ENCODE assay signal across 25 cellular contexts in genomic region chr12:116339800-116340371, GRCh38.
DNase-seq lines count a peak whose midpoint lies in the region; ATAC-seq, FAIRE-seq and TF ChIP-seq lines count a peak whose summit lies in the region.
"Had no signal": no experiment of that assay in that cellular context is flagged by ENCODE, and none has a peak within 500 bp of the region (broad histone marks: within the 10 kb centered on the region; RNA-seq: fewer than 3 reads in every experiment).

No MANE protein-coding gene starts in this region.

- no peak overlapping the region for H3K4me2 ChIP-seq in GM12878 (ENCODE audit: control insufficient read depth, insufficient read depth)
- no peak overlapping the region for H3K4me2 ChIP-seq in osteoblast (ENCODE audit: insufficient read depth, low read length)

- peak; percentile 46 for DNase-seq in AG10803 (ENCODE audit: low read depth)
- no peak for DNase-seq in GM12878 (ENCODE audit: low read depth, low spot score)
- peak; percentile 11 for DNase-seq in mesenteric fat pad (ENCODE audit: low spot score)
- no peak for DNase-seq in pons (ENCODE audit: low spot score)
- no peak for DNase-seq in C1 segment of cervical spinal cord (lab: John Stamatoyannopoulos, UW)
- DNase-seq in osteoblast (ENCODE audit: insufficient read length, low spot score, missing footprints): no peak
- DNase-seq in activated naive CD4-positive, alpha-beta T cell treated with anti-CD3 and anti-CD28 coated beads, Interleukin-2, amount 50 U/mL, for 16 hours: no peak
- DNase-seq: CD4-positive, CD25-positive, alpha-beta regulatory T cell; foreskin keratinocyte; hippocampal formation; NCI-H146; NCI-H82; nucleus accumbens; OCI-M1; retina; SIG-M5; stimulated activated CD8-positive, alpha-beta memory T cell treated with anti-CD3 and anti-CD28 coated beads, Interleukin-4, amount 100 ng/mL, for 48 hours; substantia nigra; T-cell had no signal

- H3K36me3 ChIP-seq in HEK293 (ENCODE audit: control insufficient read depth in 2 of 2, insufficient read depth in 1 of 2, low read length in 2 of 2) (no peaks in the 10 kb centered on the region), GM12878 (ENCODE audit: control insufficient read depth in 2 of 2, insufficient read depth in 2 of 2, low read length in 1 of 2) (no peaks in the 10 kb centered on the region), osteoblast (ENCODE audit: insufficient read depth, low read length) (no peaks in the 10 kb centered on the region)

- H3K27ac ChIP-seq in HEK293 (ENCODE audit: extremely low read depth, low read depth, low read length) (no peak overlapping the region), GM12878 (ENCODE audit: control insufficient read depth, insufficient read depth) (no peak overlapping the region), osteoblast (ENCODE audit: low read depth, low read length) (no peak overlapping the region)
- H3K27ac ChIP-seq: coronary artery, foreskin keratinocyte had no signal

- H2AFZ ChIP-seq in GM12878 (ENCODE audit: control insufficient read depth, low read depth, low read length): no peak overlapping the region
- H2AFZ ChIP-seq in osteoblast (ENCODE audit: low read length): no peak overlapping the region

- peak; percentile 18 for FAIRE-seq in GM12878 (lab: Jason Lieb, UNC)
- FAIRE-seq: endothelial cell of umbilical vein, islet of Langerhans, TTC549 had no signal

- H4K20me1 ChIP-seq in GM12878 (ENCODE audit: control insufficient read depth, insufficient read depth) (no peaks in the 10 kb centered on the region), osteoblast (ENCODE audit: insufficient read depth, low read length) (no peaks in the 10 kb centered on the region)

- 53% methylated on average over 3 of the region's 3 CpGs for WGBS in GM12878 (ENCODE audit: insufficient coverage, insufficient replicate concordance, low lambda C conversion rate, missing lambda C conversion rate)

- CTCF ChIA-PET in HEK293 (lab: Yijun Ruan, JAX): interaction anchor here (0.6 kb wide), 1 partner anchor 171 kb away, joined by 6 read pairs; no protein-coding TSS in a partner anchor
- CTCF ChIA-PET in GM12878 (lab: Yijun Ruan, JAX): no interaction called here

- no peaks in the 10 kb centered on the region; a peak in 1 of 4 replicates for H3K27me3 ChIP-seq in GM12878 (replicated peaks in 1 of 2; ENCODE audit: control insufficient read depth in 2 of 2, insufficient read depth in 2 of 2, low read length in 1 of 2)
- no peaks in the 10 kb centered on the region for H3K27me3 ChIP-seq in osteoblast (ENCODE audit: insufficient read depth, low read length)
- H3K27me3 ChIP-seq: foreskin keratinocyte had no signal

- TF ChIP-seq CTCF in AG10803 (conservative IDR thresholded peaks at IDR 0.05; ENCODE audit: low read length) (no peak), HEK293 (tag by site-specific recombination; IDR thresholded peaks at IDR 0.05) (no peak), GM12878 (IDR thresholded peaks at IDR 0.05 in 2 of 3, conservative IDR thresholded peaks at IDR 0.05 in 1 of 3; ENCODE audit: control insufficient read depth in 2 of 3, extremely low read depth in 1 of 3, insufficient read depth in 1 of 3, low read depth in 3 of 3, low read length in 3 of 3) (no peak), osteoblast (IDR thresholded peaks at IDR 0.05; ENCODE audit: extremely low read depth, low read depth, low read length) (no peak)

- RAD21 ChIA-PET in GM12878 (lab: Charles Lee; ENCODE audit: unreplicated experiment): no interaction called here

- H3K4me1 ChIP-seq in HEK293 (ENCODE audit: control insufficient read depth, insufficient read depth, low read length) (no peaks in the 10 kb centered on the region), GM12878 (ENCODE audit: control insufficient read depth, insufficient read depth, low read length) (peaks cover 21% of the 10 kb centered on the region), osteoblast (ENCODE audit: insufficient read depth, low read length) (peaks cover 7% of the 10 kb centered on the region)
- H3K4me1 ChIP-seq: foreskin keratinocyte had no signal

- H3K9me3 ChIP-seq in HEK293 (ENCODE audit: control insufficient read depth, insufficient read depth, low read depth, low read length) (no peaks in the 10 kb centered on the region), GM12878 (replicated peaks; ENCODE audit: control insufficient read depth, insufficient read depth, low read length) (peaks cover 10% of the 10 kb centered on the region; the same call in 2 of the 3 replicates), osteoblast (ENCODE audit: low read depth, low read length) (no peaks in the 10 kb centered on the region)

- no peak for TF ChIP-seq POLR2A in GM12878 (IDR thresholded peaks at IDR 0.05; ENCODE audit: low read depth, low read length)

- no TSS peak for BruUV-seq in GM12878 (replicated peaks; lab: Mats Ljungman, UMichigan)

- ATAC-seq in GM12878: no peak
- ATAC-seq: foreskin keratinocyte, HCT116, T-cell had no signal

- no peak for TF ChIP-seq EP300 in GM12878 (IDR thresholded peaks at IDR 0.05; ENCODE audit: borderline replicate concordance in 1 of 2, control insufficient read depth in 1 of 2, low read depth in 2 of 2, low read length in 2 of 2)

- POLR2A ChIA-PET in HEK293 (lab: Yijun Ruan, JAX): interaction anchor here (0.5 kb wide), 1 partner anchor 61 kb away, joined by 9 read pairs; no protein-coding TSS in a partner anchor
- POLR2A ChIA-PET in GM12878 (lab: Charles Lee): no interaction called here

- in situ Hi-C loops in GM12878 (cut with MboI): no loop called here

- H3K4me3 ChIP-seq in AG10803 (ENCODE audit: low read length): no peak overlapping the region
- H3K4me3 ChIP-seq in HEK293 (ENCODE audit: low read depth, low read length): no peak overlapping the region
- H3K4me3 ChIP-seq in GM12878: no peak overlapping the region
- no peak overlapping the region for H3K4me3 ChIP-seq in osteoblast (ENCODE audit: insufficient read depth, low read length)
- H3K4me3 ChIP-seq: coronary artery had no signal

- SMC1A ChIA-PET in GM12878 (lab: Charles Lee; ENCODE audit: uncharacterized antibody, unreplicated experiment): no interaction called here

- no peak overlapping the region for H3K9ac ChIP-seq in GM12878 (ENCODE audit: control insufficient read depth, insufficient read depth, low read length)

- intact Hi-C loops in GM12878 (cut with micrococcal nuclease; ENCODE audit: unreplicated experiment): loop anchor here (1.0 to 5.0 kb wide), 5 partner anchors 63 to 357 kb away; partner anchors contain the start of gene MED13L

- TF ChIP-seq RAD21 in GM12878 (IDR thresholded peaks at IDR 0.05; ENCODE audit: insufficient read depth, low read depth, low read length): no peak

- H3K79me2 ChIP-seq in GM12878 (ENCODE audit: control insufficient read depth, insufficient read depth, low read length) (no peaks in the 10 kb centered on the region), osteoblast (ENCODE audit: insufficient read depth, low read length) (no peaks in the 10 kb centered on the region)

TF ChIP-seq in HEK293, 187 proteins besides CTCF, POLR2A, EP300 and RAD21 (continues in another document):
- TF ChIP-seq ZNF2 (tag by site-specific recombination; IDR thresholded peaks at IDR 0.05) (no peak), ZNF184 (tag by site-specific recombination; IDR thresholded peaks at IDR 0.05) (no peak), ZNF513 (tag by site-specific recombination; IDR thresholded peaks at IDR 0.05) (no peak), ZNF324 (tag by site-specific recombination; IDR thresholded peaks at IDR 0.05) (no peak)

TF ChIP-seq in GM12878, 131 proteins besides CTCF, POLR2A, EP300 and RAD21 (continues in another document):
- TF ChIP-seq, protein P1, sequence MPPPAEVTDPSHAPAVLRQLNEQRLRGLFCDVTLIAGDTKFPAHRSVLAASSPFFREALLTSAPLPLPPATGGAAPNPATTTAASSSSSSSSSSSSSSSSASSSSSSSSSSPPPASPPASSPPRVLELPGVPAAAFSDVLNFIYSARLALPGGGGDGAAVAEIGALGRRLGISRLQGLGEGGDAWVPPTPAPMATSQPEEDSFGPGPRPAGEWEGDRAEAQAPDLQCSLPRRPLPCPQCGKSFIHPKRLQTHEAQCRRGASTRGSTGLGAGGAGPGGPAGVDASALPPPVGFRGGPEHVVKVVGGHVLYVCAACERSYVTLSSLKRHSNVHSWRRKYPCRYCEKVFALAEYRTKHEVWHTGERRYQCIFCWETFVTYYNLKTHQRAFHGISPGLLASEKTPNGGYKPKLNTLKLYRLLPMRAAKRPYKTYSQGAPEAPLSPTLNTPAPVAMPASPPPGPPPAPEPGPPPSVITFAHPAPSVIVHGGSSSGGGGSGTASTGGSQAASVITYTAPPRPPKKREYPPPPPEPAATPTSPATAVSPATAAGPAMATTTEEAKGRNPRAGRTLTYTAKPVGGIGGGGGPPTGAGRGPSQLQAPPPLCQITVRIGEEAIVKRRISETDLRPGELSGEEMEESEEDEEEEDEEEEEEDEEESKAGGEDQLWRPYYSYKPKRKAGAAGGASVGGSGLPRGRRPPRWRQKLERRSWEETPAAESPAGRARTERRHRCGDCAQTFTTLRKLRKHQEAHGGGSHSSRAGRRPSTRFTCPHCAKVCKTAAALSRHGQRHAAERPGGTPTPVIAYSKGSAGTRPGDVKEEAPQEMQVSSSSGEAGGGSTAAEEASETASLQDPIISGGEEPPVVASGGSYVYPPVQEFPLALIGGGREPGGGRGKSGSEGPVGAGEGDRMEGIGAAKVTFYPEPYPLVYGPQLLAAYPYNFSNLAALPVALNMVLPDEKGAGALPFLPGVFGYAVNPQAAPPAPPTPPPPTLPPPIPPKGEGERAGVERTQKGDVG (CRISPR knock-in tag; IDR thresholded peaks at IDR 0.05): no peak
- TF ChIP-seq, protein P2, sequence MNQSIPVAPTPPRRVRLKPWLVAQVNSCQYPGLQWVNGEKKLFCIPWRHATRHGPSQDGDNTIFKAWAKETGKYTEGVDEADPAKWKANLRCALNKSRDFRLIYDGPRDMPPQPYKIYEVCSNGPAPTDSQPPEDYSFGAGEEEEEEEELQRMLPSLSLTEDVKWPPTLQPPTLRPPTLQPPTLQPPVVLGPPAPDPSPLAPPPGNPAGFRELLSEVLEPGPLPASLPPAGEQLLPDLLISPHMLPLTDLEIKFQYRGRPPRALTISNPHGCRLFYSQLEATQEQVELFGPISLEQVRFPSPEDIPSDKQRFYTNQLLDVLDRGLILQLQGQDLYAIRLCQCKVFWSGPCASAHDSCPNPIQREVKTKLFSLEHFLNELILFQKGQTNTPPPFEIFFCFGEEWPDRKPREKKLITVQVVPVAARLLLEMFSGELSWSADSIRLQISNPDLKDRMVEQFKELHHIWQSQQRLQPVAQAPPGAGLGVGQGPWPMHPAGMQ (IDR thresholded peaks at IDR 0.05; ENCODE audit: borderline replicate concordance): no peak
- TF ChIP-seq SREBF2 (IDR thresholded peaks at IDR 0.05; ENCODE audit: low read length) (no peak), MYC (IDR thresholded peaks at IDR 0.05; ENCODE audit: insufficient read depth, insufficient read length, insufficient replicate concordance, low read length, severe bottlenecking) (no peak), POLR2AphosphoS5 (IDR thresholded peaks at IDR 0.05; ENCODE audit: low read length) (no peak)

Comparison
In these comparisons a context has a peak if more than half of its experiments do, and no peak if none do; other contexts are left out.
1. DNase-seq: peak in AG10803 (single experiment) and mesenteric fat pad (single experiment); none in GM12878 (single experiment), pons (single experiment), C1 segment of cervical spinal cord (0 of 14), osteoblast (single experiment) and activated naive CD4-positive, alpha-beta T cell treated with anti-CD3 and anti-CD28 coated beads, Interleukin-2, amount 50 U/mL, for 16 hours (single experiment).